ENCODE assay signal across 20 cellular contexts in genomic region chr1:212917134-212917485, GRCh38. TPM values are rescaled to one million over a fixed set of nuclear protein-coding genes. Genes with fewer than 3 reads are reported as not detected.
DNase-seq lines count a peak whose midpoint lies in the region; ATAC-seq and TF ChIP-seq lines count a peak whose summit lies in the region.
"Had no signal": no experiment of that assay in that cellular context is flagged by ENCODE, and none has a peak within 500 bp of the region (broad histone marks: within the 10 kb centered on the region; RNA-seq: fewer than 3 reads in every experiment).

No MANE protein-coding gene starts in this region.

- H3K36me3 ChIP-seq in BLaER1 treated with 17β-estradiol and CSF1 and Interleukin-3, amounts not matched to agents 10 nM and 100 nM: no peaks in the 10 kb centered on the region
- H3K36me3 ChIP-seq in IMR-90 (ENCODE audit: control insufficient read depth, insufficient read depth, low read length): no peaks in the 10 kb centered on the region
- no peaks in the 10 kb centered on the region for H3K36me3 ChIP-seq in neural progenitor cell
- H3K36me3 ChIP-seq: SJSA1, thyroid gland had no signal

- peaks cover 11% of the 10 kb centered on the region for H3K27me3 Mint-ChIP-seq in endothelial cell (ENCODE audit: unreplicated experiment)
- peaks cover 25% of the 10 kb centered on the region for H3K27me3 Mint-ChIP-seq in neural progenitor cell (ENCODE audit: insufficient read depth, low read depth)

- no peaks in the 10 kb centered on the region for H3K79me1 ChIP-seq in IMR-90 (ENCODE audit: low read depth in 1 of 2, low read length in 2 of 2)

- CTCF ChIA-PET in IMR-90 (lab: Yijun Ruan, JAX): no interaction called here

- no peak overlapping the region for H3K56ac ChIP-seq in IMR-90 (ENCODE audit: extremely low read depth, insufficient read depth, low read length)

- in situ Hi-C loops in IMR-90 (cut with MboI; ENCODE audit: low sequenced_read_pairs): no loop called here

- POLR2A ChIA-PET in IMR-90 (lab: Charles Lee; ENCODE audit: unreplicated experiment): no interaction called here

- H3K79me2 ChIP-seq in neural progenitor cell (ENCODE audit: low read depth): no peaks in the 10 kb centered on the region

- no peak overlapping the region for H3K4ac ChIP-seq in IMR-90 (ENCODE audit: low read depth, low read length)

- no peaks in the 10 kb centered on the region for H3K9me3 ChIP-seq in BLaER1 treated with 17β-estradiol and CSF1 and Interleukin-3, amounts not matched to agents 10 nM and 100 nM (replicated peaks in 1 of 11)
- H3K9me3 ChIP-seq in IMR-90 (ENCODE audit: control insufficient read depth, insufficient read depth, low read length) (no peaks in the 10 kb centered on the region), neural progenitor cell (ENCODE audit: low read depth) (no peaks in the 10 kb centered on the region)
- H3K9me3 ChIP-seq: SJSA1, thyroid gland had no signal

- H2AK5ac ChIP-seq in IMR-90 (ENCODE audit: low read depth, low read length): no peak overlapping the region

- no peak overlapping the region for H2BK120ac ChIP-seq in IMR-90 (ENCODE audit: low read depth, low read length)

- H3K9me3 Mint-ChIP-seq in endothelial cell (ENCODE audit: unreplicated experiment) (no peaks in the 10 kb centered on the region), neural progenitor cell (no peaks in the 10 kb centered on the region)
- H3K9me3 Mint-ChIP-seq: CD4-positive, CD25-positive, alpha-beta regulatory T cell; memory B cell; natural killer cell; T-helper 2 cell treated with Interferon-gamma antibody and Interleukin-4, amounts not matched to agents 5 μg/mL and 100 μg/mL, for 36 hours had no signal

- H4K5ac ChIP-seq in IMR-90 (ENCODE audit: low read depth, low read length): no peak overlapping the region

- H3K4me2 ChIP-seq in BLaER1 treated with 17β-estradiol and CSF1 and Interleukin-3, amounts not matched to agents 10 nM and 100 nM: peak overlapping the region; percentile 32 to 75 (median 57); a peak in 20 of 22 replicates
- no peak overlapping the region for H3K4me2 ChIP-seq in IMR-90 (ENCODE audit: low read depth, low read length)
- H3K4me2 ChIP-seq in neural progenitor cell: peak overlapping the region; percentile 53

- peaks cover 14 to 23% (median 17%) of the 10 kb centered on the region in 10 experiments; a peak in 19 of 20 replicates for H3K4me1 ChIP-seq in BLaER1 treated with 17β-estradiol and CSF1 and Interleukin-3, amounts not matched to agents 10 nM and 100 nM
- H3K4me1 ChIP-seq in IMR-90 (ENCODE audit: control insufficient read depth, insufficient read depth, low read length) (peaks cover 9% of the 10 kb centered on the region; the same call in 1 of the 2 replicates), neural progenitor cell (peaks cover 16% of the 10 kb centered on the region)
- H3K4me1 ChIP-seq: SJSA1 had no signal

- no peak for DNase-seq in IMR-90
- DNase-seq in endothelial cell (ENCODE audit: low spot score): no peak
- no peak for DNase-seq in neural progenitor cell (ENCODE audit: low spot score)
- no peak for DNase-seq in GF-D8 (lab: John Stamatoyannopoulos, UW)
- no peak for DNase-seq in erythroblast (lab: John Stamatoyannopoulos, UW)
- DNase-seq in NCI-H524 treated with DMSO at 0.1 percent for 48 hours (lab: John Stamatoyannopoulos, UW): no peak
- DNase-seq: ACHN; CD4-positive, CD25-positive, alpha-beta regulatory T cell; cerebellar nuclear complex; natural killer cell; NCI-H1105; NCI-H2081; NCI-H446; stimulated activated naive CD4-positive, alpha-beta T cell had no signal

- no peak overlapping the region for H3K14ac ChIP-seq in IMR-90 (replicated peaks; ENCODE audit: low read depth, low read length)

- TF ChIP-seq CTCF in IMR-90 (conservative IDR thresholded peaks at IDR 0.05; ENCODE audit: low read depth, low read length) (no peak), endothelial cell (IDR thresholded peaks at IDR 0.05; ENCODE audit: unreplicated experiment) (no peak), neural progenitor cell (IDR thresholded peaks at IDR 0.05) (no peak)

- intact Hi-C loops in IMR-90 (cut with micrococcal nuclease): no loop called here

- BruUV-seq in IMR-90 (replicated peaks; lab: Mats Ljungman, UMichigan): no TSS peak

- H3K18ac ChIP-seq in IMR-90 (ENCODE audit: low read depth, low read length): no peak overlapping the region; the same call in 1 of the 2 replicates

- WGBS in IMR-90 (ENCODE audit: extremely low coverage in 2 of 2, insufficient read length in 1 of 2), 2 experiments: 100% methylated on average over 2 of the region's 9 CpGs; no CpG with 5 or more reads in 1 of the 2 experiments

- peaks cover 6% of the 10 kb centered on the region; the same call in 1 of the 2 replicates for H3K9me1 ChIP-seq in IMR-90 (ENCODE audit: insufficient read depth, low read length)

- H4K20me1 ChIP-seq in BLaER1 treated with 17β-estradiol and CSF1 and Interleukin-3, amounts not matched to agents 10 nM and 100 nM: no peaks in the 10 kb centered on the region
- no peaks in the 10 kb centered on the region for H4K20me1 ChIP-seq in IMR-90 (ENCODE audit: insufficient read depth, low read length)
- H4K20me1 ChIP-seq in neural progenitor cell (ENCODE audit: low read depth): no peaks in the 10 kb centered on the region

- H2BK5ac ChIP-seq in IMR-90 (ENCODE audit: low read depth, low read length, poor library complexity, severe bottlenecking): no peak overlapping the region

- no peak overlapping the region for H4K91ac ChIP-seq in IMR-90 (ENCODE audit: insufficient read depth, low read depth, low read length)

- no peak overlapping the region; a peak in 1 of 4 replicates for H4K8ac ChIP-seq in IMR-90 (ENCODE audit: low read depth in 2 of 2, low read length in 2 of 2)

- H3K23ac ChIP-seq in IMR-90 (ENCODE audit: low read depth, low read length): no peak overlapping the region

- H2AFZ ChIP-seq in IMR-90 (replicated peaks; ENCODE audit: low read length, poor library complexity) (peak overlapping the region; percentile 79), neural progenitor cell (replicated peaks) (peak overlapping the region; percentile 99)

- no peak overlapping the region for H2BK15ac ChIP-seq in IMR-90 (ENCODE audit: low read depth, low read length)

- no peak for TF ChIP-seq RAD21 in IMR-90 (IDR thresholded peaks at IDR 0.05; ENCODE audit: low read length)

- peak overlapping the region; percentile 75 for H3K27ac Mint-ChIP-seq in endothelial cell (ENCODE audit: unreplicated experiment)
- H3K27ac Mint-ChIP-seq in neural progenitor cell: peak overlapping the region; percentile 93
- H3K27ac Mint-ChIP-seq: memory B cell; natural killer cell; T-helper 2 cell treated with Interferon-gamma antibody and Interleukin-4, amounts not matched to agents 5 μg/mL and 100 μg/mL, for 36 hours had no signal

- peaks cover 22% of the 10 kb centered on the region for H3F3A ChIP-seq in neural progenitor cell (ENCODE audit: low read depth)

- H3K27ac ChIP-seq in BLaER1 treated with 17β-estradiol and CSF1 and Interleukin-3, amounts not matched to agents 10 nM and 100 nM: no peak overlapping the region
- H3K27ac ChIP-seq in IMR-90 (ENCODE audit: insufficient read depth, low read length) (no peak overlapping the region), neural progenitor cell (no peak overlapping the region)
- H3K27ac ChIP-seq: SJSA1, thyroid gland had no signal

- H3K4me3 Mint-ChIP-seq in endothelial cell (ENCODE audit: unreplicated experiment) (no peak overlapping the region), neural progenitor cell (no peak overlapping the region)
- H3K4me3 Mint-ChIP-seq: CD4-positive, CD25-positive, alpha-beta regulatory T cell; memory B cell; natural killer cell; T-helper 2 cell treated with Interferon-gamma antibody and Interleukin-4, amounts not matched to agents 5 μg/mL and 100 μg/mL, for 36 hours had no signal

- ATAC-seq in IMR-90 (ENCODE audit: low read depth) (no peak), HG03565 (IDR thresholded peaks at IDR 0.05; ENCODE audit: unreplicated experiment) (no peak)

- H3K4me3 ChIP-seq in BLaER1 treated with 17β-estradiol and CSF1 and Interleukin-3, amounts not matched to agents 10 nM and 100 nM: 0 out of 20 replicates have a peak overlapping the region, but pooled peaks of 1 of the 10 experiments have one; percentile 16
- H3K4me3 ChIP-seq in IMR-90 (ENCODE audit: insufficient read depth, low read depth, low read length) (no peak overlapping the region), neural progenitor cell (no peak overlapping the region)
- H3K4me3 ChIP-seq: SJSA1, thyroid gland had no signal

- no peak overlapping the region for H3K9ac ChIP-seq in BLaER1 treated with 17β-estradiol and CSF1 and Interleukin-3, amounts not matched to agents 10 nM and 100 nM
- H3K9ac ChIP-seq in IMR-90 (ENCODE audit: low read depth, low read length) (no peak overlapping the region), neural progenitor cell (no peak overlapping the region)

- H2AK9ac ChIP-seq in IMR-90 (replicated peaks; ENCODE audit: low read depth, low read length, poor library complexity): no peak overlapping the region

- no peaks in the 10 kb centered on the region for H3K36me3 Mint-ChIP-seq in endothelial cell (ENCODE audit: low read depth, unreplicated experiment)
- peaks cover 1% of the 10 kb centered on the region for H3K36me3 Mint-ChIP-seq in neural progenitor cell
- H3K36me3 Mint-ChIP-seq: CD4-positive, CD25-positive, alpha-beta regulatory T cell; memory B cell; natural killer cell had no signal

- TF ChIP-seq POLR2A in IMR-90 (IDR thresholded peaks at IDR 0.05; ENCODE audit: low read depth, low read length): no peak
- TF ChIP-seq POLR2A in erythroblast (IDR thresholded peaks at IDR 0.05; ENCODE audit: low read length): no peak

- dilution Hi-C loops in IMR-90 (cut with HindIII; ENCODE audit: low sequenced_read_pairs, unreplicated experiment): no loop called here

- H3K27me3 ChIP-seq in BLaER1 treated with 17β-estradiol and CSF1 and Interleukin-3, amounts not matched to agents 10 nM and 100 nM: no peaks in the 10 kb centered on the region
- H3K27me3 ChIP-seq in IMR-90 (ENCODE audit: control insufficient read depth, insufficient read depth, low read length) (peaks cover 20% of the 10 kb centered on the region; the same call in 1 of the 2 replicates), neural progenitor cell (peaks cover 26% of the 10 kb centered on the region)
- H3K27me3 ChIP-seq: SJSA1, thyroid gland had no signal

- no peak overlapping the region for H2BK20ac ChIP-seq in IMR-90 (ENCODE audit: low read depth, low read length)

- H3K4me1 Mint-ChIP-seq in endothelial cell (ENCODE audit: unreplicated experiment) (peaks cover 23% of the 10 kb centered on the region), neural progenitor cell (peaks cover 26% of the 10 kb centered on the region)
- H3K4me1 Mint-ChIP-seq: CD4-positive, CD25-positive, alpha-beta regulatory T cell had no signal

RNA-seq across cellular contexts. Expression of gene VASH2, which starts 33.2 kb away (rescaled TPM):
- 0.83 and 0.90 TPM in 2 replicates for total RNA-seq in IMR-90 (2012; rRNA removed)
- 1.1 and 1.2 TPM in 2 replicates for polyA plus RNA-seq in IMR-90 (2012; rRNA removed)
- 0.82 and 1.0 TPM in 2 replicates for polyA plus RNA-seq in IMR-90 (2012; cell fraction: cytosol; rRNA removed)
- 0.92 and 2.2 TPM in 2 replicates for polyA plus RNA-seq in IMR-90 (2012; cell fraction: nucleus; rRNA removed; ENCODE audit: low replicate concordance)
- 8.3 TPM for total RNA-seq in endothelial cell (ENCODE audit: unreplicated experiment)
- total RNA-seq in neural progenitor cell (ENCODE audit: low replicate concordance): 5.2 and 10.7 TPM in 2 replicates
- total RNA-seq: natural killer cell had no signal

RNA-seq across cellular contexts. Expression of gene FLVCR1, which starts 59.0 kb away (rescaled TPM):
- 3.9 and 6.7 TPM in 2 replicates for total RNA-seq in IMR-90 (2012; rRNA removed)
- polyA plus RNA-seq in IMR-90 (2012; rRNA removed): 1.9 and 2.4 TPM in 2 replicates
- polyA plus RNA-seq in IMR-90 (2012; cell fraction: cytosol; rRNA removed): 0.67 and 0.69 TPM in 2 replicates
- 3.9 and 9.4 TPM in 2 replicates for polyA plus RNA-seq in IMR-90 (2012; cell fraction: nucleus; rRNA removed; ENCODE audit: low replicate concordance)
- total RNA-seq in endothelial cell (ENCODE audit: unreplicated experiment): 18.4 TPM
- 30.9 and 33.2 TPM in 2 replicates for total RNA-seq in neural progenitor cell (ENCODE audit: low replicate concordance)
